In genomic region chr9:114329624-114330022, GRCh38 we compare ENCODE assay signal across 11 cellular contexts. TPM values are rescaled to one million over a fixed set of nuclear protein-coding genes. Genes with fewer than 3 reads are reported as not detected.
DNase-seq lines count a peak whose midpoint lies in the region; ATAC-seq, FAIRE-seq and TF ChIP-seq lines count a peak whose summit lies in the region.
"Not testable (repeated sequence)": the region's sequence is repeated elsewhere in the genome, so short reads cannot be mapped to it uniquely, and the experiment has no call there.
"Had no signal": no experiment of that assay in that cellular context is flagged by ENCODE, and none has a peak within 500 bp of the region (broad histone marks: within the 10 kb centered on the region; RNA-seq: fewer than 3 reads in every experiment).

TSS of gene ORM2 (plus strand) at chr9:114329869. CDS start at chr9:114329905, 36 bp downstream.

- H3K27me3 ChIP-seq in CD4-positive, CD25-positive, alpha-beta regulatory T cell (ENCODE audit: control insufficient read depth, insufficient read depth, low read length); HL-60 (ENCODE audit: insufficient read depth, poor library complexity, severe bottlenecking); HepG2 (ENCODE audit: control insufficient read depth in 1 of 2, insufficient read depth in 2 of 2, low read length in 2 of 2): not testable (repeated sequence)

- H3K27ac Mint-ChIP-seq in CD4-positive, CD25-positive, alpha-beta regulatory T cell = peak within 1 kb of the TSS in 2 of 3 donors; percentile 26 to 67
- H3K27ac Mint-ChIP-seq in activated CD4-positive, alpha-beta T cell treated with anti-CD3 and anti-CD28 coated beads, Interleukin-2, amount 10 ng/mL, durations not matched to agents 7 days and 5 days = not testable (repeated sequence)
- H3K27ac Mint-ChIP-seq in activated naive CD4-positive, alpha-beta T cell treated with anti-CD3 and anti-CD28 coated beads, Interleukin-2, amount 50 U/mL, for 24 hours = peak within 1 kb of the TSS; percentile 90
- H3K27ac Mint-ChIP-seq in endothelial cell (ENCODE audit: unreplicated experiment) (peak within 1 kb of the TSS; percentile 20), memory B cell (peak within 1 kb of the TSS; percentile 31)
- peak within 1 kb of the TSS; percentile 68 for H3K27ac Mint-ChIP-seq in stimulated activated effector memory CD8-positive, alpha-beta T cell treated with anti-CD3 and anti-CD28 coated beads, Interleukin-12 subunit alpha, Interleukin-12 subunit beta, amount 100 ng/mL, for 72 hours

- H3K36me3 Mint-ChIP-seq in CD4-positive, CD25-positive, alpha-beta regulatory T cell; activated CD4-positive, alpha-beta T cell treated with anti-CD3 and anti-CD28 coated beads, Interleukin-2, amount 10 ng/mL, durations not matched to agents 7 days and 5 days (ENCODE audit: low read depth); activated naive CD4-positive, alpha-beta T cell treated with anti-CD3 and anti-CD28 coated beads, Interleukin-2, amount 50 U/mL, for 24 hours; endothelial cell (ENCODE audit: low read depth, unreplicated experiment); memory B cell: not testable (repeated sequence)
- H3K36me3 Mint-ChIP-seq in stimulated activated effector memory CD8-positive, alpha-beta T cell treated with anti-CD3 and anti-CD28 coated beads, Interleukin-12 subunit alpha, Interleukin-12 subunit beta, amount 100 ng/mL, for 72 hours = peaks cover 24% of the 10 kb centered on the region

- not testable (repeated sequence) for TF ChIP-seq CTCF in HL-60 (IDR thresholded peaks at IDR 0.05; ENCODE audit: insufficient read depth, low read length); endothelial cell (IDR thresholded peaks at IDR 0.05; ENCODE audit: unreplicated experiment); HepG2 (CRISPR knock-in tag; IDR thresholded peaks at IDR 0.05)

- not testable (repeated sequence) for H3K4me1 ChIP-seq in CD4-positive, CD25-positive, alpha-beta regulatory T cell (ENCODE audit: control insufficient read depth, insufficient read depth, low read length, poor library complexity, severe bottlenecking)
- peaks cover 56% of the 10 kb centered on the region for H3K4me1 ChIP-seq in HepG2 (ENCODE audit: insufficient read depth, low read length)

- BruUV-seq in HepG2 (replicated peaks; lab: Mats Ljungman, UMichigan) = not testable (repeated sequence)

- H3K9me3 ChIP-seq in CD4-positive, CD25-positive, alpha-beta regulatory T cell (ENCODE audit: control insufficient read depth in 2 of 2, low read length in 2 of 2); HepG2 (ENCODE audit: low read length): not testable (repeated sequence)

- not testable (repeated sequence) for H4K20me1 ChIP-seq in HepG2 (ENCODE audit: insufficient read depth, low read length)

- no CpG with 5 or more reads among the region's 10 CpGs for WGBS in HepG2 (ENCODE audit: low lambda C conversion rate)

- peaks cover 11% of the 10 kb centered on the region for H3K79me2 ChIP-seq in HepG2 (ENCODE audit: insufficient read depth, low read length)

- peak within 1 kb of the TSS; percentile 73 for H3K9ac ChIP-seq in HepG2 (ENCODE audit: insufficient read depth, low read depth, low read length)

- not testable (repeated sequence) for H3K27ac ChIP-seq in CD4-positive, CD25-positive, alpha-beta regulatory T cell (ENCODE audit: insufficient read depth, low read length, poor library complexity, severe bottlenecking)
- H3K27ac ChIP-seq in HL-60 (replicated peaks) (peak within 1 kb of the TSS; percentile 50; the same call in 1 of the 2 replicates), HepG2 (ENCODE audit: extremely low read length, insufficient read depth, low read length) (peak within 1 kb of the TSS; percentile 96)

- not testable (repeated sequence) for TF ChIP-seq EP300 in HepG2 (IDR thresholded peaks at IDR 0.05; ENCODE audit: low read depth in 2 of 2, low read length in 2 of 2); HepG2 (CRISPR knock-in tag; IDR thresholded peaks at IDR 0.05; ENCODE audit: borderline replicate concordance)

- TF ChIP-seq RAD21 in HepG2 (CRISPR knock-in tag; IDR thresholded peaks at IDR 0.05) = not testable (repeated sequence)

- POLR2A ChIA-PET in activated CD4-positive, alpha-beta T cell treated with anti-CD3 and anti-CD28 coated beads, Interleukin-2, amount 10 ng/mL, durations not matched to agents 7 days and 5 days (lab: Charles Lee) = not testable (repeated sequence)
- POLR2A ChIA-PET in HepG2 (lab: Yijun Ruan, JAX) = interaction anchor here (0.8 kb wide), 1 partner anchor 251 kb away, joined by 3 read pairs; the partner anchor contains the start of gene AMBP

- in situ Hi-C loops in HepG2 (cut with HindIII; ENCODE audit: extremely low pct_ligation_motif_present, low pct_unique_long_range_greater_than_20kb) = not testable (repeated sequence)

- H3K9me3 Mint-ChIP-seq in CD4-positive, CD25-positive, alpha-beta regulatory T cell; activated CD4-positive, alpha-beta T cell treated with anti-CD3 and anti-CD28 coated beads, Interleukin-2, amount 10 ng/mL, durations not matched to agents 7 days and 5 days; activated naive CD4-positive, alpha-beta T cell treated with anti-CD3 and anti-CD28 coated beads, Interleukin-2, amount 50 U/mL, for 24 hours; endothelial cell (ENCODE audit: unreplicated experiment); memory B cell; stimulated activated effector memory CD8-positive, alpha-beta T cell treated with anti-CD3 and anti-CD28 coated beads, Interleukin-12 subunit alpha, Interleukin-12 subunit beta, amount 100 ng/mL, for 72 hours: not testable (repeated sequence)

- not testable (repeated sequence) for TF ChIP-seq POLR2A in HepG2 (IDR thresholded peaks at IDR 0.05; ENCODE audit: insufficient read depth in 1 of 2, low read depth in 2 of 2, low read length in 2 of 2)

- peak; percentile 99 for FAIRE-seq in HepG2 (lab: Jason Lieb, UNC)

- ATAC-seq in CD4-positive, CD25-positive, alpha-beta regulatory T cell (ENCODE audit: low read depth in 2 of 2); memory B cell (ENCODE audit: low read depth): not testable (repeated sequence)
- peak; percentile 86 for ATAC-seq in HepG2
- ATAC-seq in stimulated activated effector memory CD8-positive, alpha-beta T cell treated with anti-CD3 and anti-CD28 coated beads, Interleukin-12 subunit alpha, Interleukin-12 subunit beta, amount 100 ng/mL, for 72 hours = peak; percentile 14

- not testable (repeated sequence) for H3K27me3 Mint-ChIP-seq in CD4-positive, CD25-positive, alpha-beta regulatory T cell; activated CD4-positive, alpha-beta T cell treated with anti-CD3 and anti-CD28 coated beads, Interleukin-2, amount 10 ng/mL, durations not matched to agents 7 days and 5 days; activated naive CD4-positive, alpha-beta T cell treated with anti-CD3 and anti-CD28 coated beads, Interleukin-2, amount 50 U/mL, for 24 hours; endothelial cell (ENCODE audit: unreplicated experiment); memory B cell

- not testable (repeated sequence) for DNase-seq in CD4-positive, CD25-positive, alpha-beta regulatory T cell; HL-60 (ENCODE audit: low read depth in 1 of 2, low spot score in 1 of 2); activated CD4-positive, alpha-beta T cell treated with anti-CD3 and anti-CD28 coated beads, Interleukin-2, amount 10 ng/mL, durations not matched to agents 7 days and 5 days; endothelial cell (ENCODE audit: low spot score); HepG2 (ENCODE audit: low spot score); memory B cell (ENCODE audit: low spot score in 2 of 2); stimulated activated effector memory CD8-positive, alpha-beta T cell treated with anti-CD3 and anti-CD28 coated beads, Interleukin-12 subunit alpha, Interleukin-12 subunit beta, amount 100 ng/mL, for 72 hours (ENCODE audit: low spot score in 2 of 2)

- not testable (repeated sequence) for H3K36me3 ChIP-seq in CD4-positive, CD25-positive, alpha-beta regulatory T cell (ENCODE audit: control insufficient read depth, insufficient read depth, low read length); HepG2 (replicated peaks in 1 of 2; ENCODE audit: control insufficient read depth in 1 of 2, insufficient read depth in 2 of 2, low read length in 2 of 2)

- H2AFZ ChIP-seq in HepG2 (ENCODE audit: low read length) = not testable (repeated sequence)

- not testable (repeated sequence) for H3K4me3 Mint-ChIP-seq in CD4-positive, CD25-positive, alpha-beta regulatory T cell; activated naive CD4-positive, alpha-beta T cell treated with anti-CD3 and anti-CD28 coated beads, Interleukin-2, amount 50 U/mL, for 24 hours; endothelial cell (ENCODE audit: unreplicated experiment); memory B cell; stimulated activated effector memory CD8-positive, alpha-beta T cell treated with anti-CD3 and anti-CD28 coated beads, Interleukin-12 subunit alpha, Interleukin-12 subunit beta, amount 100 ng/mL, for 72 hours
- H3K4me3 Mint-ChIP-seq in activated CD4-positive, alpha-beta T cell treated with anti-CD3 and anti-CD28 coated beads, Interleukin-2, amount 10 ng/mL, durations not matched to agents 7 days and 5 days = peak within 1 kb of the TSS; percentile 42

- H3K4me3 ChIP-seq in CD4-positive, CD25-positive, alpha-beta regulatory T cell (ENCODE audit: low read depth, low read length); HL-60 (replicated peaks; ENCODE audit: insufficient read depth, low read length): not testable (repeated sequence)
- H3K4me3 ChIP-seq in HepG2 (replicated peaks in 1 of 3; ENCODE audit: insufficient read depth in 1 of 3, low read depth in 2 of 3, low read length in 3 of 3) = peak within 1 kb of the TSS; percentile 49 to 72 (median 67); a peak in 5 of 6 replicates

- intact Hi-C loops in HepG2 (cut with micrococcal nuclease; ENCODE audit: unreplicated experiment) = not testable (repeated sequence)

- peaks cover 0 to 12% (median 4%) of the 10 kb centered on the region in 4 donors for H3K4me1 Mint-ChIP-seq in CD4-positive, CD25-positive, alpha-beta regulatory T cell
- H3K4me1 Mint-ChIP-seq in activated CD4-positive, alpha-beta T cell treated with anti-CD3 and anti-CD28 coated beads, Interleukin-2, amount 10 ng/mL, durations not matched to agents 7 days and 5 days; activated naive CD4-positive, alpha-beta T cell treated with anti-CD3 and anti-CD28 coated beads, Interleukin-2, amount 50 U/mL, for 24 hours; endothelial cell (ENCODE audit: unreplicated experiment); memory B cell: not testable (repeated sequence)
- H3K4me1 Mint-ChIP-seq in stimulated activated effector memory CD8-positive, alpha-beta T cell treated with anti-CD3 and anti-CD28 coated beads, Interleukin-12 subunit alpha, Interleukin-12 subunit beta, amount 100 ng/mL, for 72 hours = peaks cover 14% of the 10 kb centered on the region

- peak within 1 kb of the TSS; percentile 88 for H3K4me2 ChIP-seq in HepG2 (ENCODE audit: low read depth, low read length)

- CTCF ChIA-PET in activated CD4-positive, alpha-beta T cell treated with anti-CD3 and anti-CD28 coated beads, Interleukin-2, amount 10 ng/mL, durations not matched to agents 7 days and 5 days (lab: Charles Lee); HepG2 (lab: Yijun Ruan, JAX; ENCODE audit: low intra/inter-chr PET ratio, low total read pairs): not testable (repeated sequence)

RNA-seq across cellular contexts. Expression of gene ORM2, which starts in this region (rescaled TPM):
- total RNA-seq in CD4-positive, CD25-positive, alpha-beta regulatory T cell = not detected
- polyA plus RNA-seq in CD4-positive, CD25-positive, alpha-beta regulatory T cell = not detected
- not detected for total RNA-seq in activated CD4-positive, alpha-beta T cell treated with anti-CD3 and anti-CD28 coated beads, Interleukin-2, amount 10 ng/mL, durations not matched to agents 7 days and 5 days
- total RNA-seq in endothelial cell (ENCODE audit: unreplicated experiment) (not detected), HepG2 (2016; rRNA removed; fragmentation: Illumina TruSeq; extraction: Trizol) (283 and 565 TPM in 2 replicates)
- 120 and 126 TPM in 2 replicates for total RNA-seq in HepG2 (2016; cell fraction: cytosol; rRNA removed; fragmentation: Illumina TruSeq; extraction: Trizol; ENCODE audit: low read depth)
- 282 and 590 TPM in 2 replicates for total RNA-seq in HepG2 (2016; cell fraction: insoluble cytoplasmic fraction; rRNA removed; fragmentation: Illumina TruSeq; extraction: Trizol)
- total RNA-seq in HepG2 (2016; cell fraction: membrane; rRNA removed; fragmentation: Illumina TruSeq; extraction: Trizol) = 75.1 and 75.6 TPM in 2 replicates
- 420 and 454 TPM in 2 replicates for total RNA-seq in HepG2 (2016; cell fraction: nucleus; rRNA removed; fragmentation: Illumina TruSeq; extraction: Trizol)
- 824 and 855 TPM in 2 replicates for polyA plus RNA-seq in HepG2 (2011; rRNA removed)
- polyA plus RNA-seq in HepG2 (2011; cell fraction: cytosol; rRNA removed) = 632 and 711 TPM in 2 replicates
- 207 and 253 TPM in 2 replicates for polyA plus RNA-seq in HepG2 (2011; cell fraction: nucleus; rRNA removed)
- 237 and 362 TPM in 2 replicates for polyA plus RNA-seq in HepG2 (2012)
- 125 and 138 TPM in 2 replicates for polyA plus RNA-seq in HepG2 (2016; cell fraction: cytosol; fragmentation: Illumina TruSeq; extraction: Trizol; ENCODE audit: low read depth)
- 293 and 314 TPM in 2 replicates for polyA plus RNA-seq in HepG2 (2016; cell fraction: insoluble cytoplasmic fraction; fragmentation: Illumina TruSeq; extraction: Trizol; ENCODE audit: low read depth)
- polyA plus RNA-seq in HepG2 (2016; cell fraction: membrane; fragmentation: Illumina TruSeq; extraction: Trizol; ENCODE audit: low read depth) = 75.7 and 76.3 TPM in 2 replicates
- polyA plus RNA-seq in HepG2 (2016; cell fraction: nucleus; fragmentation: Illumina TruSeq; extraction: Trizol; ENCODE audit: insufficient read depth, low read depth) = 731 and 821 TPM in 2 replicates
- 257 TPM in 1 of 2 replicates, not detected in the other for polyA minus RNA-seq in HepG2 (2011; rRNA and poly(A)+ RNA removed; ENCODE audit: low replicate concordance)
- polyA minus RNA-seq in HepG2 (2011; cell fraction: cytosol; rRNA and poly(A)+ RNA removed) = 147 and 150 TPM in 2 replicates
- 41.2 and 60.7 TPM in 2 replicates for polyA minus RNA-seq in HepG2 (2011; cell fraction: nucleus; rRNA and poly(A)+ RNA removed)
- total RNA-seq: Calu3, HFFc6 had no signal
- polyA plus RNA-seq: BJ had no signal

Comparison
In these comparisons a context has a peak if more than half of its experiments do, and no peak if none do; other contexts are left out.
1. RNA of gene ORM2 (total RNA-seq): 75.1 to 590 TPM in HepG2; not detected in CD4-positive, CD25-positive, alpha-beta regulatory T cell (single experiment), not detected in activated CD4-positive, alpha-beta T cell treated with anti-CD3 and anti-CD28 coated beads, Interleukin-2, amount 10 ng/mL, durations not matched to agents 7 days and 5 days and not detected in endothelial cell (single experiment); every median in the first group is over 10 times any median in the second.
2. RNA of gene ORM2 (polyA plus RNA-seq): 75.7 to 855 TPM in HepG2; not detected in CD4-positive, CD25-positive, alpha-beta regulatory T cell; every median in the first group is over 10 times any median in the second.